Comparison of ENCODE assay signal across 1 cellular context in genomic region chr1:34822202-34822601, GRCh38.
TF ChIP-seq lines count a peak whose summit lies in the region.

No MANE protein-coding gene starts in this region.

TF ChIP-seq in HepG2, 621 proteins besides CTCF, POLR2A, EP300 and RAD21:
- TF ChIP-seq ZNF780A (CRISPR knock-in tag; IDR thresholded peaks at IDR 0.05) (no peak), ZFP62 (CRISPR knock-in tag; IDR thresholded peaks at IDR 0.05) (no peak), ZNF44 (CRISPR knock-in tag; IDR thresholded peaks at IDR 0.05) (no peak), HMGXB3 (CRISPR knock-in tag; IDR thresholded peaks at IDR 0.05; ENCODE audit: borderline replicate concordance) (no peak), RFX3 (CRISPR knock-in tag; IDR thresholded peaks at IDR 0.05) (no peak), ZC3H4 (CRISPR knock-in tag; IDR thresholded peaks at IDR 0.05; ENCODE audit: borderline replicate concordance) (no peak), ATF7 (IDR thresholded peaks at IDR 0.05) (peak; percentile 80), ATF7 (CRISPR knock-in tag; IDR thresholded peaks at IDR 0.05) (no peak), NCOA5 (CRISPR knock-in tag; IDR thresholded peaks at IDR 0.05) (no peak)
TF ChIP-seq in HepG2: peak in this region for 1.
